ENCODE assay signal across 1 cellular context in the genomic region with DNA sequence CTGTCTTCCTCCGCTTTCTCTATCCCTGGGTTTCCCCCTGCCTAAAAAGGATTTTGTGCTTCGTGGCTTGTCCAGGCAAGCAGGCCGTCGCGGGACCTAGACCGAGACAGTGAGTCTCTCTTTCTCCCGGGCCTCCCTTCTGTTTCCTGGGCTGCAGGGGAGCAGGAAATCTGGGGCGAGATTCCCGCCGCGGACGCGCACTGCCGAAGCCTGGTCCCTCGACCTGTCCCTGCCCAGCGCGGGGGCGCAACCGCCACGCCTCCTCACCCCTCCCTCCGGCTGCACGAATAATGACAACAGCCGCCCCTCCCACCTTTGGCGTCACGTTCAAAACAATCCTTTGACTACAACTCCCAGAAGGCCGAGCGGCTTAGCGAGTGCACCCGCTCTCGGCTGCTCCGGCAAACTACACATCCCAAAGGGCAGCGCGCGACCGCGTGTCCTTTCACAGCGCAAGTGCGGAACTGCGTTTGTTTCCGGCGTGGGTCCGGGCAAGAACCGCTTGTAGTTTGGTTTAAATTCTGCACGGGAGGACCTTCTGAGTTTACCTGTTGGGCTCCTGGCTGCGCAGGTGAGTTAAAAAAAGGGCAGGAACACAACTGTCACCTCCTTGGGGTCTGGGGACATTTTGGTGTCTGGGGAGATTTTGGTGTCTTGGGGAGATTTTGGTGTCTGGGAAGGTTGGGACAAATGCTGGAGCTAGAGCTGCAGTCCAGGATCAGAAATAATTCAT.
TF ChIP-seq lines count a peak whose summit lies in the region.

A gene (plus strand): TSS at position 473 of the 733 bp plus-strand sequence. CDS start 1,715 bp downstream, outside the sequence.

TF ChIP-seq in K562, 482 proteins besides CTCF, POLR2A, EP300 and RAD21 (continued from another document):
- TF ChIP-seq, protein P1, sequence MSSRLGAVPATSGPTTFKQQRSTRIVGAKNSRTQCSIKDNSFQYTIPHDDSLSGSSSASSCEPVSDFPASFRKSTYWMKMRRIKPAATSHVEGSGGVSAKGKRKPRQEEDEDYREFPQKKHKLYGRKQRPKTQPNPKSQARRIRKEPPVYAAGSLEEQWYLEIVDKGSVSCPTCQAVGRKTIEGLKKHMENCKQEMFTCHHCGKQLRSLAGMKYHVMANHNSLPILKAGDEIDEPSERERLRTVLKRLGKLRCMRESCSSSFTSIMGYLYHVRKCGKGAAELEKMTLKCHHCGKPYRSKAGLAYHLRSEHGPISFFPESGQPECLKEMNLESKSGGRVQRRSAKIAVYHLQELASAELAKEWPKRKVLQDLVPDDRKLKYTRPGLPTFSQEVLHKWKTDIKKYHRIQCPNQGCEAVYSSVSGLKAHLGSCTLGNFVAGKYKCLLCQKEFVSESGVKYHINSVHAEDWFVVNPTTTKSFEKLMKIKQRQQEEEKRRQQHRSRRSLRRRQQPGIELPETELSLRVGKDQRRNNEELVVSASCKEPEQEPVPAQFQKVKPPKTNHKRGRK (tag; IDR thresholded peaks at IDR 0.05) = no peak
- TF ChIP-seq STAT5A (IDR thresholded peaks at IDR 0.05; ENCODE audit: borderline replicate concordance, low read length) = no peak
- no peak for TF ChIP-seq CSDE1 (IDR thresholded peaks at IDR 0.05)
- no peak for TF ChIP-seq MAFK (IDR thresholded peaks at IDR 0.05; ENCODE audit: low read length)
- TF ChIP-seq RBM14 (IDR thresholded peaks at IDR 0.05; ENCODE audit: borderline replicate concordance, insufficient read depth, low read depth, low read length) = no peak
- TF ChIP-seq, protein P2, sequence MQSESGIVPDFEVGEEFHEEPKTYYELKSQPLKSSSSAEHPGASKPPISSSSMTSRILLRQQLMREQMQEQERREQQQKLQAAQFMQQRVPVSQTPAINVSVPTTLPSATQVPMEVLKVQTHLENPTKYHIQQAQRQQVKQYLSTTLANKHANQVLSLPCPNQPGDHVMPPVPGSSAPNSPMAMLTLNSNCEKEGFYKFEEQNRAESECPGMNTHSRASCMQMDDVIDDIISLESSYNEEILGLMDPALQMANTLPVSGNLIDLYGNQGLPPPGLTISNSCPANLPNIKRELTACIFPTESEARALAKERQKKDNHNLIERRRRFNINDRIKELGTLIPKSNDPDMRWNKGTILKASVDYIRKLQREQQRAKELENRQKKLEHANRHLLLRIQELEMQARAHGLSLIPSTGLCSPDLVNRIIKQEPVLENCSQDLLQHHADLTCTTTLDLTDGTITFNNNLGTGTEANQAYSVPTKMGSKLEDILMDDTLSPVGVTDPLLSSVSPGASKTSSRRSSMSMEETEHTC (IDR thresholded peaks at IDR 0.05) = 0 out of 2 replicates have a peak, but pooled peaks have one; percentile 39
- no peak for TF ChIP-seq XRCC3 (IDR thresholded peaks at IDR 0.05)
- TF ChIP-seq, protein P3, sequence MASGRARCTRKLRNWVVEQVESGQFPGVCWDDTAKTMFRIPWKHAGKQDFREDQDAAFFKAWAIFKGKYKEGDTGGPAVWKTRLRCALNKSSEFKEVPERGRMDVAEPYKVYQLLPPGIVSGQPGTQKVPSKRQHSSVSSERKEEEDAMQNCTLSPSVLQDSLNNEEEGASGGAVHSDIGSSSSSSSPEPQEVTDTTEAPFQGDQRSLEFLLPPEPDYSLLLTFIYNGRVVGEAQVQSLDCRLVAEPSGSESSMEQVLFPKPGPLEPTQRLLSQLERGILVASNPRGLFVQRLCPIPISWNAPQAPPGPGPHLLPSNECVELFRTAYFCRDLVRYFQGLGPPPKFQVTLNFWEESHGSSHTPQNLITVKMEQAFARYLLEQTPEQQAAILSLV (tag; IDR thresholded peaks at IDR 0.05) = no peak
- TF ChIP-seq, protein P4, sequence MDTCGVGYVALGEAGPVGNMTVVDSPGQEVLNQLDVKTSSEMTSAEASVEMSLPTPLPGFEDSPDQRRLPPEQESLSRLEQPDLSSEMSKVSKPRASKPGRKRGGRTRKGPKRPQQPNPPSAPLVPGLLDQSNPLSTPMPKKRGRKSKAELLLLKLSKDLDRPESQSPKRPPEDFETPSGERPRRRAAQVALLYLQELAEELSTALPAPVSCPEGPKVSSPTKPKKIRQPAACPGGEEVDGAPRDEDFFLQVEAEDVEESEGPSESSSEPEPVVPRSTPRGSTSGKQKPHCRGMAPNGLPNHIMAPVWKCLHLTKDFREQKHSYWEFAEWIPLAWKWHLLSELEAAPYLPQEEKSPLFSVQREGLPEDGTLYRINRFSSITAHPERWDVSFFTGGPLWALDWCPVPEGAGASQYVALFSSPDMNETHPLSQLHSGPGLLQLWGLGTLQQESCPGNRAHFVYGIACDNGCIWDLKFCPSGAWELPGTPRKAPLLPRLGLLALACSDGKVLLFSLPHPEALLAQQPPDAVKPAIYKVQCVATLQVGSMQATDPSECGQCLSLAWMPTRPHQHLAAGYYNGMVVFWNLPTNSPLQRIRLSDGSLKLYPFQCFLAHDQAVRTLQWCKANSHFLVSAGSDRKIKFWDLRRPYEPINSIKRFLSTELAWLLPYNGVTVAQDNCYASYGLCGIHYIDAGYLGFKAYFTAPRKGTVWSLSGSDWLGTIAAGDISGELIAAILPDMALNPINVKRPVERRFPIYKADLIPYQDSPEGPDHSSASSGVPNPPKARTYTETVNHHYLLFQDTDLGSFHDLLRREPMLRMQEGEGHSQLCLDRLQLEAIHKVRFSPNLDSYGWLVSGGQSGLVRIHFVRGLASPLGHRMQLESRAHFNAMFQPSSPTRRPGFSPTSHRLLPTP (IDR thresholded peaks at IDR 0.05; ENCODE audit: borderline replicate concordance, extremely low read depth, insufficient read length) = no peak
- TF ChIP-seq, protein P5, sequence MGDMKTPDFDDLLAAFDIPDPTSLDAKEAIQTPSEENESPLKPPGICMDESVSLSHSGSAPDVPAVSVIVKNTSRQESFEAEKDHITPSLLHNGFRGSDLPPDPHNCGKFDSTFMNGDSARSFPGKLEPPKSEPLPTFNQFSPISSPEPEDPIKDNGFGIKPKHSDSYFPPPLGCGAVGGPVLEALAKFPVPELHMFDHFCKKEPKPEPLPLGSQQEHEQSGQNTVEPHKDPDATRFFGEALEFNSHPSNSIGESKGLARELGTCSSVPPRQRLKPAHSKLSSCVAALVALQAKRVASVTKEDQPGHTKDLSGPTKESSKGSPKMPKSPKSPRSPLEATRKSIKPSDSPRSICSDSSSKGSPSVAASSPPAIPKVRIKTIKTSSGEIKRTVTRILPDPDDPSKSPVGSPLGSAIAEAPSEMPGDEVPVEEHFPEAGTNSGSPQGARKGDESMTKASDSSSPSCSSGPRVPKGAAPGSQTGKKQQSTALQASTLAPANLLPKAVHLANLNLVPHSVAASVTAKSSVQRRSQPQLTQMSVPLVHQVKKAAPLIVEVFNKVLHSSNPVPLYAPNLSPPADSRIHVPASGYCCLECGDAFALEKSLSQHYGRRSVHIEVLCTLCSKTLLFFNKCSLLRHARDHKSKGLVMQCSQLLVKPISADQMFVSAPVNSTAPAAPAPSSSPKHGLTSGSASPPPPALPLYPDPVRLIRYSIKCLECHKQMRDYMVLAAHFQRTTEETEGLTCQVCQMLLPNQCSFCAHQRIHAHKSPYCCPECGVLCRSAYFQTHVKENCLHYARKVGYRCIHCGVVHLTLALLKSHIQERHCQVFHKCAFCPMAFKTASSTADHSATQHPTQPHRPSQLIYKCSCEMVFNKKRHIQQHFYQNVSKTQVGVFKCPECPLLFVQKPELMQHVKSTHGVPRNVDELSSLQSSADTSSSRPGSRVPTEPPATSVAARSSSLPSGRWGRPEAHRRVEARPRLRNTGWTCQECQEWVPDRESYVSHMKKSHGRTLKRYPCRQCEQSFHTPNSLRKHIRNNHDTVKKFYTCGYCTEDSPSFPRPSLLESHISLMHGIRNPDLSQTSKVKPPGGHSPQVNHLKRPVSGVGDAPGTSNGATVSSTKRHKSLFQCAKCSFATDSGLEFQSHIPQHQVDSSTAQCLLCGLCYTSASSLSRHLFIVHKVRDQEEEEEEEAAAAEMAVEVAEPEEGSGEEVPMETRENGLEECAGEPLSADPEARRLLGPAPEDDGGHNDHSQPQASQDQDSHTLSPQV (IDR thresholded peaks at IDR 0.05) = no peak
- TF ChIP-seq ZNF717 (CRISPR knock-in tag; IDR thresholded peaks at IDR 0.05) = no peak
- no peak for TF ChIP-seq NFE2L1 (tag; IDR thresholded peaks at IDR 0.05; ENCODE audit: borderline replicate concordance, low read depth)
- no peak for TF ChIP-seq MTA2 (IDR thresholded peaks at IDR 0.05; ENCODE audit: low read depth)
- TF ChIP-seq, protein P6, sequence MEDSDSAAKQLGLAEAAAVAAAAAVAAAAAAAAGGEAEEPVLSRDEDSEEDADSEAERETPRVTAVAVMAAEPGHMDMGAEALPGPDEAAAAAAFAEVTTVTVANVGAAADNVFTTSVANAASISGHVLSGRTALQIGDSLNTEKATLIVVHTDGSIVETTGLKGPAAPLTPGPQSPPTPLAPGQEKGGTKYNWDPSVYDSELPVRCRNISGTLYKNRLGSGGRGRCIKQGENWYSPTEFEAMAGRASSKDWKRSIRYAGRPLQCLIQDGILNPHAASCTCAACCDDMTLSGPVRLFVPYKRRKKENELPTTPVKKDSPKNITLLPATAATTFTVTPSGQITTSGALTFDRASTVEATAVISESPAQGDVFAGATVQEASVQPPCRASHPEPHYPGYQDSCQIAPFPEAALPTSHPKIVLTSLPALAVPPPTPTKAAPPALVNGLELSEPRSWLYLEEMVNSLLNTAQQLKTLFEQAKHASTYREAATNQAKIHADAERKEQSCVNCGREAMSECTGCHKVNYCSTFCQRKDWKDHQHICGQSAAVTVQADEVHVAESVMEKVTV (CRISPR knock-in tag; IDR thresholded peaks at IDR 0.05) = no peak
- no peak for TF ChIP-seq ZFP1 (CRISPR knock-in tag; IDR thresholded peaks at IDR 0.05)
- no peak for TF ChIP-seq MCM3 (IDR thresholded peaks at IDR 0.05)
- TF ChIP-seq, protein P7, sequence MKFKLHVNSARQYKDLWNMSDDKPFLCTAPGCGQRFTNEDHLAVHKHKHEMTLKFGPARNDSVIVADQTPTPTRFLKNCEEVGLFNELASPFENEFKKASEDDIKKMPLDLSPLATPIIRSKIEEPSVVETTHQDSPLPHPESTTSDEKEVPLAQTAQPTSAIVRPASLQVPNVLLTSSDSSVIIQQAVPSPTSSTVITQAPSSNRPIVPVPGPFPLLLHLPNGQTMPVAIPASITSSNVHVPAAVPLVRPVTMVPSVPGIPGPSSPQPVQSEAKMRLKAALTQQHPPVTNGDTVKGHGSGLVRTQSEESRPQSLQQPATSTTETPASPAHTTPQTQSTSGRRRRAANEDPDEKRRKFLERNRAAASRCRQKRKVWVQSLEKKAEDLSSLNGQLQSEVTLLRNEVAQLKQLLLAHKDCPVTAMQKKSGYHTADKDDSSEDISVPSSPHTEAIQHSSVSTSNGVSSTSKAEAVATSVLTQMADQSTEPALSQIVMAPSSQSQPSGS (CRISPR knock-in tag; IDR thresholded peaks at IDR 0.05) = no peak
- TF ChIP-seq LARP7 (IDR thresholded peaks at IDR 0.05) = no peak
- TF ChIP-seq IRF2 (CRISPR knock-in tag; IDR thresholded peaks at IDR 0.05) = no peak
